Comparison of ENCODE assay signal across 29 cellular contexts in genomic region chrX:118349188-118349587, GRCh38. TPM values are rescaled to one million over a fixed set of nuclear protein-coding genes. Genes with fewer than 3 reads are reported as not detected.
A peak's percentile ranks its signal among the peaks of the same experiment; 100 is the strongest.
DNase-seq lines count a peak whose midpoint lies in the region; ATAC-seq and TF ChIP-seq lines count a peak whose summit lies in the region.
"Had no signal": no experiment of that assay in that cellular context is flagged by ENCODE, and none has a peak within 500 bp of the region (broad histone marks: within the 10 kb centered on the region; RNA-seq: fewer than 3 reads in every experiment).

No MANE protein-coding gene starts in this region.

- H3K36me3 ChIP-seq in CD4-positive, CD25-positive, alpha-beta regulatory T cell (ENCODE audit: control insufficient read depth, insufficient read depth, low read length), result no peaks in the 10 kb centered on the region
- no peaks in the 10 kb centered on the region for H3K36me3 ChIP-seq in iPS-18a (ENCODE audit: control insufficient read depth, low read depth, low read length)
- H3K36me3 ChIP-seq: BE2C, brain microvascular endothelial cell, MG63, right atrium auricular region, spleen had no signal

- H3K23me2 ChIP-seq in H9 (ENCODE audit: insufficient read length, low read depth, low read length, poor library complexity, severe bottlenecking), result peaks cover 4% of the 10 kb centered on the region

- no peak overlapping the region for H4K5ac ChIP-seq in H9 (ENCODE audit: insufficient read length, low read depth, low read length)

- no peak for TF ChIP-seq CTCF in H9 (conservative IDR thresholded peaks at IDR 0.05)
- no peak for TF ChIP-seq CTCF in WTC11 (IDR thresholded peaks at IDR 0.05)

- H3K9me3 Mint-ChIP-seq in CD4-positive, CD25-positive, alpha-beta regulatory T cell, result peaks cover 0 to 2% (median 0%) of the 10 kb centered on the region in 7 donors
- H3K9me3 Mint-ChIP-seq in H9, result no peaks in the 10 kb centered on the region
- no peaks in the 10 kb centered on the region for H3K9me3 Mint-ChIP-seq in WTC11
- H3K9me3 Mint-ChIP-seq in activated T-helper 1 cell treated with anti-CD3 and anti-CD28 coated beads, Interleukin-12 subunit alpha, Interleukin-12 subunit beta, Interleukin-2, Interleukin-4 antibody, amounts not matched to agents 30 ng/mL and 10 ng/mL and 1 ng/mL, durations not matched to agents 14 hours and 24 hours and 36 hours, result no peaks in the 10 kb centered on the region
- H3K9me3 Mint-ChIP-seq: activated T-cell treated with anti-CD3 and anti-CD28 coated beads, Interleukin-2, amount 50 U/mL, for 24 hours; IgD-negative memory B cell; naive thymus-derived CD8-positive, alpha-beta T cell; type B pancreatic cell had no signal

- H3K18ac ChIP-seq in H9 (ENCODE audit: insufficient read length, low read depth, low read length), result no peak overlapping the region

- no peak for ATAC-seq in CD4-positive, CD25-positive, alpha-beta regulatory T cell (ENCODE audit: low read depth in 2 of 2)
- no peak for ATAC-seq in WTC11
- no peak for ATAC-seq in sciatic nerve
- ATAC-seq in left lobe of liver, result no peak
- ATAC-seq: naive thymus-derived CD8-positive, alpha-beta T cell had no signal

- peaks cover 6% of the 10 kb centered on the region for H3K27me3 Mint-ChIP-seq in CD4-positive, CD25-positive, alpha-beta regulatory T cell
- no peaks in the 10 kb centered on the region for H3K27me3 Mint-ChIP-seq in H9 (ENCODE audit: low read depth)
- no peaks in the 10 kb centered on the region for H3K27me3 Mint-ChIP-seq in WTC11 (ENCODE audit: low read depth)
- H3K27me3 Mint-ChIP-seq in activated T-helper 1 cell treated with anti-CD3 and anti-CD28 coated beads, Interleukin-12 subunit alpha, Interleukin-12 subunit beta, Interleukin-2, Interleukin-4 antibody, amounts not matched to agents 30 ng/mL and 10 ng/mL and 1 ng/mL, durations not matched to agents 14 hours and 24 hours and 36 hours (ENCODE audit: insufficient read depth), result peaks cover 3% of the 10 kb centered on the region
- H3K27me3 Mint-ChIP-seq: activated T-cell treated with anti-CD3 and anti-CD28 coated beads, Interleukin-2, amount 50 U/mL, for 24 hours; IgD-negative memory B cell; naive thymus-derived CD8-positive, alpha-beta T cell; type B pancreatic cell had no signal

- H2BK20ac ChIP-seq in H9 (ENCODE audit: low read depth, low read length, poor library complexity, severe bottlenecking), result no peak overlapping the region

- no peak overlapping the region for H2BK12ac ChIP-seq in H9 (ENCODE audit: insufficient read length, low read depth, low read length)

- in situ Hi-C loops in KBM-7 (cut with MboI; ENCODE audit: low pct_unique_long_range_greater_than_20kb, low sequenced_read_pairs), result no loop called here

- H3K4ac ChIP-seq in H9 (ENCODE audit: low read depth, low read length), result no peak overlapping the region

- H2BK5ac ChIP-seq in H9 (ENCODE audit: insufficient read length, low read length), result no peak overlapping the region

- no peak overlapping the region for H2BK120ac ChIP-seq in H9 (ENCODE audit: low read depth, low read length, poor library complexity, severe bottlenecking)

- H3K4me3 Mint-ChIP-seq in CD4-positive, CD25-positive, alpha-beta regulatory T cell, result peak overlapping the region in 3 of 4 donors; percentile 98 to 99 (median 98)
- H3K4me3 Mint-ChIP-seq in H9 (peak overlapping the region; percentile 92 to 99; a peak in 3 of 5 replicates), WTC11 (peak overlapping the region; percentile 94; the same call in 1 of the 2 replicates)
- H3K4me3 Mint-ChIP-seq in activated T-helper 1 cell treated with anti-CD3 and anti-CD28 coated beads, Interleukin-12 subunit alpha, Interleukin-12 subunit beta, Interleukin-2, Interleukin-4 antibody, amounts not matched to agents 30 ng/mL and 10 ng/mL and 1 ng/mL, durations not matched to agents 14 hours and 24 hours and 36 hours, result no peak overlapping the region

- no peak overlapping the region for H4K91ac ChIP-seq in H9 (ENCODE audit: insufficient read length, low read depth, low read length)

- no peaks in the 10 kb centered on the region for H3K36me3 Mint-ChIP-seq in CD4-positive, CD25-positive, alpha-beta regulatory T cell
- H3K36me3 Mint-ChIP-seq in H9 (ENCODE audit: insufficient read depth in 1 of 3, low read depth in 3 of 3) (peaks cover 0 to 2% (median 0%) of the 10 kb centered on the region in 3 experiments; a peak in 2 of 7 replicates), WTC11 (no peaks in the 10 kb centered on the region)
- H3K36me3 Mint-ChIP-seq in activated T-helper 1 cell treated with anti-CD3 and anti-CD28 coated beads, Interleukin-12 subunit alpha, Interleukin-12 subunit beta, Interleukin-2, Interleukin-4 antibody, amounts not matched to agents 30 ng/mL and 10 ng/mL and 1 ng/mL, durations not matched to agents 14 hours and 24 hours and 36 hours (ENCODE audit: low read depth), result peaks cover 1% of the 10 kb centered on the region
- H3K36me3 Mint-ChIP-seq: IgD-negative memory B cell; naive thymus-derived CD8-positive, alpha-beta T cell; type B pancreatic cell had no signal

- no peak overlapping the region for H3K14ac ChIP-seq in H9 (ENCODE audit: insufficient read depth, low read length)

- no peaks in the 10 kb centered on the region for H3K79me1 ChIP-seq in H9 (ENCODE audit: insufficient read depth, low read depth, low read length, poor library complexity, severe bottlenecking)

- no peak overlapping the region for H3K56ac ChIP-seq in H9 (ENCODE audit: insufficient read length, low read depth, low read length)

- H2BK15ac ChIP-seq in H9 (ENCODE audit: low read depth, low read length), result no peak overlapping the region

- H3K23ac ChIP-seq in H9 (ENCODE audit: insufficient read length, low read depth, low read length), result no peak overlapping the region

- POLR2A ChIA-PET in WTC11 (lab: Charles Lee), result no interaction called here

- H3K9me3 ChIP-seq in CD4-positive, CD25-positive, alpha-beta regulatory T cell (ENCODE audit: control insufficient read depth in 2 of 2, low read length in 2 of 2), result no peaks in the 10 kb centered on the region
- H3K9me3 ChIP-seq in H9 (ENCODE audit: control insufficient read depth, low read depth, low read length), result peaks cover 12% of the 10 kb centered on the region
- peaks cover 4% of the 10 kb centered on the region for H3K9me3 ChIP-seq in iPS-18a (ENCODE audit: control insufficient read depth, low read depth, low read length)
- H3K9me3 ChIP-seq: BE2C, Caco-2, MG63, right atrium auricular region, SJSA1, spleen had no signal

- H3K79me2 ChIP-seq in H9 (ENCODE audit: insufficient read depth, low read length), result peaks cover 24% of the 10 kb centered on the region; the same call in 1 of the 2 replicates

- no CpG with 5 or more reads among the region's 2 CpGs for WGBS in H9 (ENCODE audit: extremely low coverage, insufficient read length, low lambda C conversion rate)

- H4K20me1 ChIP-seq in H9 (ENCODE audit: control insufficient read depth, insufficient read depth, insufficient read length), result no peaks in the 10 kb centered on the region

- H3T11ph ChIP-seq in H9 (ENCODE audit: low read length), result no peak overlapping the region

- no peak overlapping the region for H2AFZ ChIP-seq in H9 (ENCODE audit: low read length)
- H2AFZ ChIP-seq: parathyroid adenoma had no signal

- no peak overlapping the region for H4K8ac ChIP-seq in H9 (replicated peaks; ENCODE audit: insufficient read length, low read depth, low read length)

- H3K9ac ChIP-seq in H9 (ENCODE audit: extremely low read depth, insufficient read length, low read length) (no peak overlapping the region), iPS-18a (ENCODE audit: low read length) (no peak overlapping the region)
- H3K9ac ChIP-seq: parathyroid adenoma had no signal

- H3K27ac ChIP-seq in CD4-positive, CD25-positive, alpha-beta regulatory T cell (ENCODE audit: insufficient read depth, low read length, poor library complexity, severe bottlenecking), result no peak overlapping the region
- H3K27ac ChIP-seq in H9 (ENCODE audit: insufficient read length, low read depth, low read length) (no peak overlapping the region), iPS-18a (ENCODE audit: low read length) (no peak overlapping the region)
- H3K27ac ChIP-seq: brain microvascular endothelial cell, parathyroid adenoma, right atrium auricular region, SJSA1 had no signal

- no peak for DNase-seq in CD4-positive, CD25-positive, alpha-beta regulatory T cell
- DNase-seq in H9 (no peak), WTC11 (ENCODE audit: low spot score) (no peak), KBM-7 (no peak), sciatic nerve (ENCODE audit: low spot score) (no peak), left lobe of liver (ENCODE audit: low spot score) (no peak)
- DNase-seq in activated T-helper 1 cell treated with anti-CD3 and anti-CD28 coated beads, Interleukin-12 subunit alpha, Interleukin-12 subunit beta, Interleukin-2, Interleukin-4 antibody, amounts not matched to agents 30 ng/mL and 10 ng/mL and 1 ng/mL, durations not matched to agents 14 hours and 24 hours and 36 hours (ENCODE audit: low spot score), result no peak
- DNase-seq: ACHN; activated CD4-positive, alpha-beta T cell treated with anti-CD3 and anti-CD28 coated beads for 1 hour; activated naive CD4-positive, alpha-beta T cell treated with Interleukin-2 at 50 U/mL for 16 hours; activated T-cell treated with anti-CD3 and anti-CD28 coated beads, Interleukin-2, amount 50 U/mL, for 24 hours; BE2C; brain microvascular endothelial cell; Caco-2; DND-41; hypothalamus; MG63; midbrain; naive thymus-derived CD8-positive, alpha-beta T cell; NCI-H1105 treated with DMSO at 0.1 percent for 48 hours; NCI-H2029; NCI-H69; spleen had no signal

- CTCF ChIA-PET in WTC11 (lab: Charles Lee), result no interaction called here

- no peak overlapping the region for H2AK5ac ChIP-seq in H9 (ENCODE audit: insufficient read length, low read length)

- H3K27me3 ChIP-seq in CD4-positive, CD25-positive, alpha-beta regulatory T cell (ENCODE audit: control insufficient read depth, insufficient read depth, low read length), result no peaks in the 10 kb centered on the region
- H3K27me3 ChIP-seq in H9 (ENCODE audit: insufficient read depth, low read length) (no peaks in the 10 kb centered on the region), iPS-18a (ENCODE audit: control insufficient read depth, insufficient read depth, low read length) (no peaks in the 10 kb centered on the region)
- H3K27me3 ChIP-seq: BE2C, brain microvascular endothelial cell, MG63, right atrium auricular region, SJSA1, spleen had no signal

- intact Hi-C loops in activated T-helper 1 cell treated with anti-CD3 and anti-CD28 coated beads, Interleukin-12 subunit alpha, Interleukin-12 subunit beta, Interleukin-2, Interleukin-4 antibody, amounts not matched to agents 30 ng/mL and 10 ng/mL and 1 ng/mL, durations not matched to agents 14 hours and 24 hours and 36 hours (cut with micrococcal nuclease), result loop anchor here (5.0 to 10.0 kb wide), 4 partner anchors 73 to 1903 kb away; partner anchors contain the start of gene ZBTB33
- intact Hi-C loops in sciatic nerve (cut with DNase I), result no loop called here

- H3K4me2 ChIP-seq in H9 (ENCODE audit: insufficient read depth, insufficient read length, low read length), result no peak overlapping the region

- no peak overlapping the region for H3K4me3 ChIP-seq in CD4-positive, CD25-positive, alpha-beta regulatory T cell (ENCODE audit: low read depth, low read length)
- peak overlapping the region; percentile 66 for H3K4me3 ChIP-seq in iPS-18a (ENCODE audit: low read length)
- H3K4me3 ChIP-seq: right atrium auricular region, SJSA1, spleen had no signal

- H3K27ac Mint-ChIP-seq in CD4-positive, CD25-positive, alpha-beta regulatory T cell, result peak overlapping the region in 1 of 3 donors; percentile 56
- H3K27ac Mint-ChIP-seq in H9 (0 out of 7 replicates have a peak overlapping the region, but pooled peaks of 1 of the 3 experiments have one; percentile 15), WTC11 (no peak overlapping the region)
- no peak overlapping the region for H3K27ac Mint-ChIP-seq in activated T-helper 1 cell treated with anti-CD3 and anti-CD28 coated beads, Interleukin-12 subunit alpha, Interleukin-12 subunit beta, Interleukin-2, Interleukin-4 antibody, amounts not matched to agents 30 ng/mL and 10 ng/mL and 1 ng/mL, durations not matched to agents 14 hours and 24 hours and 36 hours
- H3K27ac Mint-ChIP-seq: type B pancreatic cell had no signal

- H3K4me1 Mint-ChIP-seq in CD4-positive, CD25-positive, alpha-beta regulatory T cell, result peaks cover 21 to 61% (median 33%) of the 10 kb centered on the region in 4 donors
- peaks cover 24 to 57% of the 10 kb centered on the region in 2 experiments for H3K4me1 Mint-ChIP-seq in H9
- H3K4me1 Mint-ChIP-seq in WTC11, result peaks cover 46% of the 10 kb centered on the region
- peaks cover 51% of the 10 kb centered on the region for H3K4me1 Mint-ChIP-seq in activated T-helper 1 cell treated with anti-CD3 and anti-CD28 coated beads, Interleukin-12 subunit alpha, Interleukin-12 subunit beta, Interleukin-2, Interleukin-4 antibody, amounts not matched to agents 30 ng/mL and 10 ng/mL and 1 ng/mL, durations not matched to agents 14 hours and 24 hours and 36 hours (ENCODE audit: low read depth)

- peaks cover 32% of the 10 kb centered on the region for H3K4me1 ChIP-seq in CD4-positive, CD25-positive, alpha-beta regulatory T cell (ENCODE audit: control insufficient read depth, insufficient read depth, low read length, poor library complexity, severe bottlenecking)
- H3K4me1 ChIP-seq in H9 (ENCODE audit: insufficient read depth, low read length), result peaks cover 3% of the 10 kb centered on the region
- H3K4me1 ChIP-seq in iPS-18a (ENCODE audit: control insufficient read depth, low read depth, low read length), result peaks cover 13% of the 10 kb centered on the region
- H3K4me1 ChIP-seq: BE2C had no signal

RNA-seq across cellular contexts. Expression of gene WDR44, which starts 3.3 kb away (rescaled TPM):
- 23.5 TPM for total RNA-seq in CD4-positive, CD25-positive, alpha-beta regulatory T cell
- polyA plus RNA-seq in CD4-positive, CD25-positive, alpha-beta regulatory T cell, result 1 to 10 TPM; 6.4 to 9.9 (median 7.2) TPM
- 27.7 and 29.6 TPM in 2 replicates for total RNA-seq in H9 (2021)
- total RNA-seq in WTC11 (2021), result 17.5 to 19.0 TPM (median 18.4 TPM) in 3 replicates
- 10.0 and 11.3 TPM in 2 replicates for total RNA-seq in activated T-helper 1 cell treated with anti-CD3 and anti-CD28 coated beads, Interleukin-12 subunit alpha, Interleukin-12 subunit beta, Interleukin-2, Interleukin-4 antibody, amounts not matched to agents 30 ng/mL and 10 ng/mL and 1 ng/mL, durations not matched to agents 14 hours and 24 hours and 36 hours
- total RNA-seq in sciatic nerve, result 18.9 TPM
- 5.6 TPM for total RNA-seq in left lobe of liver
